12 cellular contexts compared by ENCODE assay signal in the genomic region with DNA sequence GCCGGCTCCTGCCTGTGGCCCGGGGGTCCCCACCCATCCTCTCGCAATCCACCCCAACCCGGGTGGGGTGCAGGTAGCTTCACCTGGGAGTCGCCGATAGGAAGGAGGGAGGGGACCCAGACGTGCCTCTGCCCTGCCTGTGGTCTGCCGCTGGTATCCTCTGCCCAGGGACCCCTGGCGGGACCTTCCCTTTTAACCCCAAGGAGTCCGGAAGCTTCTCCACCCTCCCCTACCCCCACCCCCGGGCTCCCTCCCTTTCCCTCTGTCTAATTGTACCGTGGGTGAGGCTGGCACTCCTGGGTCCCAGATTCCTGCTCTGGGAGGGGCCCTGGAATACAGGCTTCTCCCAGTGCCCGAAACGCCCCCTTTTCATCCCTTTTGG. TPM values are rescaled to one million over a fixed set of nuclear protein-coding genes. Genes with fewer than 3 reads are reported as not detected.
DNase-seq lines count a peak whose midpoint lies in the region; ATAC-seq, FAIRE-seq and TF ChIP-seq lines count a peak whose summit lies in the region.
"Had no signal": no experiment of that assay in that cellular context is flagged by ENCODE, and none has a peak within 500 bp of the region (broad histone marks: within the 10 kb centered on the region; RNA-seq: fewer than 3 reads in every experiment).

A gene with protein sequence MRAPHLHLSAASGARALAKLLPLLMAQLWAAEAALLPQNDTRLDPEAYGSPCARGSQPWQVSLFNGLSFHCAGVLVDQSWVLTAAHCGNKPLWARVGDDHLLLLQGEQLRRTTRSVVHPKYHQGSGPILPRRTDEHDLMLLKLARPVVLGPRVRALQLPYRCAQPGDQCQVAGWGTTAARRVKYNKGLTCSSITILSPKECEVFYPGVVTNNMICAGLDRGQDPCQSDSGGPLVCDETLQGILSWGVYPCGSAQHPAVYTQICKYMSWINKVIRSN (minus strand): TSS at position 166 of the 382 bp plus-strand sequence. CDS start 579 bp downstream, outside the sequence.

- H3K27me3 ChIP-seq in CD4-positive, alpha-beta memory T cell (ENCODE audit: insufficient read depth, low read length) = peaks cover 14% of the 10 kb centered on the region
- no peaks in the 10 kb centered on the region for H3K27me3 ChIP-seq in PC-9 (ENCODE audit: insufficient read depth, low read depth)
- H3K27me3 ChIP-seq in ovary = no peaks in the 10 kb centered on the region
- H3K27me3 ChIP-seq in small intestine (ENCODE audit: control insufficient read depth in 2 of 2, insufficient read depth in 2 of 2, low read length in 2 of 2) = peaks cover 9 to 12% of the 10 kb centered on the region in 2 donors
- H3K27me3 ChIP-seq in thyroid gland = peaks cover 28% of the 10 kb centered on the region
- H3K27me3 ChIP-seq: pancreas had no signal

- H3K27me3 Mint-ChIP-seq in CD4-positive, alpha-beta memory T cell = peaks cover 36 to 43% of the 10 kb centered on the region in 2 donors

- TF ChIP-seq POLR2A in ovary (IDR thresholded peaks at IDR 0.05) (no peak), thyroid gland (IDR thresholded peaks at IDR 0.05) (no peak)

- no peaks in the 10 kb centered on the region for H4K20me1 ChIP-seq in PC-9 (ENCODE audit: insufficient read depth)

- TF ChIP-seq EP300 in ovary (IDR thresholded peaks at IDR 0.05) = no peak

- H3K4me3 Mint-ChIP-seq in CD4-positive, alpha-beta memory T cell = peak within 1 kb of the TSS in 5 of 8 donors; percentile 15 to 81 (median 52)

- TF ChIP-seq CTCF in PC-9 (conservative IDR thresholded peaks at IDR 0.05) = no peak
- TF ChIP-seq CTCF in fibroblast of pulmonary artery (IDR thresholded peaks at IDR 0.05; ENCODE audit: low read length, missing control alignments) = no peak
- no peak for TF ChIP-seq CTCF in ovary (IDR thresholded peaks at IDR 0.05)
- no peak for TF ChIP-seq CTCF in thyroid gland (IDR thresholded peaks at IDR 0.05)

- H3K27ac Mint-ChIP-seq in CD4-positive, alpha-beta memory T cell = peak within 1 kb of the TSS in 1 of 7 donors; percentile 41

- no peak for FAIRE-seq in small intestine (lab: Jason Lieb, UNC)
- FAIRE-seq: pancreas had no signal

- no peak within 1 kb of the TSS for H3K4me3 ChIP-seq in CD4-positive, alpha-beta memory T cell (ENCODE audit: low read length in 2 of 2)
- peak within 1 kb of the TSS; percentile 79 for H3K4me3 ChIP-seq in PC-9
- peak within 1 kb of the TSS; percentile 32 for H3K4me3 ChIP-seq in fibroblast of pulmonary artery (replicated peaks; ENCODE audit: low read depth, low read length)
- peak within 1 kb of the TSS; percentile 45 for H3K4me3 ChIP-seq in ovary
- H3K4me3 ChIP-seq in small intestine (ENCODE audit: low read depth in 1 of 2, low read length in 2 of 2) = no peak within 1 kb of the TSS
- H3K4me3 ChIP-seq in thyroid gland (replicated peaks in 1 of 3) = no peak within 1 kb of the TSS

- no peaks in the 10 kb centered on the region for H3K9me3 ChIP-seq in CD4-positive, alpha-beta memory T cell (ENCODE audit: control insufficient read depth in 1 of 2, low read length in 2 of 2)
- no peaks in the 10 kb centered on the region for H3K9me3 ChIP-seq in PC-9 (ENCODE audit: insufficient read depth, low read depth)
- H3K9me3 ChIP-seq in ovary = no peaks in the 10 kb centered on the region
- H3K9me3 ChIP-seq in small intestine (ENCODE audit: control insufficient read depth, low read depth) = no peaks in the 10 kb centered on the region
- H3K9me3 ChIP-seq in thyroid gland = no peaks in the 10 kb centered on the region
- H3K9me3 ChIP-seq: adrenal gland, pancreas had no signal

- no peak for DNase-seq in CD4-positive, alpha-beta memory T cell
- DNase-seq in PC-9 (no peak), fibroblast of pulmonary artery (ENCODE audit: low read depth) (no peak), ovary (peak in 3 of 5 donors; percentile 54 to 65 (median 58)), small intestine (no peak), thyroid gland (no peak)
- DNase-seq: foreskin melanocyte had no signal

- intact Hi-C loops in CD4-positive, alpha-beta memory T cell (cut with micrococcal nuclease) = no loop called here
- intact Hi-C loops in PC-9 (cut with micrococcal nuclease; ENCODE audit: unreplicated experiment) = loop anchor here (5.0 to 10.0 kb wide), 3 partner anchors 148 to 315 kb away; no protein-coding TSS in a partner anchor
- intact Hi-C loops in ovary (cut with DNase I) = loop anchor here in 2 of 4 donors (5.0 kb wide), 2 partner anchors 87 to 158 kb away; no protein-coding TSS in a partner anchor
- intact Hi-C loops in thyroid gland (cut with DNase I) = no loop called here

- no peaks in the 10 kb centered on the region for H3K79me2 ChIP-seq in PC-9 (ENCODE audit: low read depth)

- H3K4me2 ChIP-seq in PC-9 = peak within 1 kb of the TSS; percentile 95

- no peaks in the 10 kb centered on the region for H3K36me3 ChIP-seq in CD4-positive, alpha-beta memory T cell (ENCODE audit: insufficient read depth, low read length)
- H3K36me3 ChIP-seq in PC-9 (ENCODE audit: low read depth) (no peaks in the 10 kb centered on the region), ovary (no peaks in the 10 kb centered on the region), small intestine (ENCODE audit: control insufficient read depth in 2 of 2, insufficient read depth in 2 of 2, low read length in 2 of 2) (no peaks in the 10 kb centered on the region), thyroid gland (no peaks in the 10 kb centered on the region)
- H3K36me3 ChIP-seq: adrenal gland, pancreas had no signal

- H3K27ac ChIP-seq in CD4-positive, alpha-beta memory T cell (ENCODE audit: low read depth, low read length) = no peak within 1 kb of the TSS
- H3K27ac ChIP-seq in PC-9 (peak within 1 kb of the TSS; percentile 81), ovary (peak within 1 kb of the TSS; percentile 77 to 94), small intestine (ENCODE audit: low read depth in 1 of 2, low read length in 1 of 2) (no peak within 1 kb of the TSS), thyroid gland (no peak within 1 kb of the TSS)
- H3K27ac ChIP-seq: adrenal gland, pancreas had no signal

- POLR2A ChIA-PET in CD4-positive, alpha-beta memory T cell (lab: Charles Lee; ENCODE audit: partially characterized antibody) = no interaction called here
- POLR2A ChIA-PET in PC-9 (lab: Charles Lee; ENCODE audit: unreplicated experiment) = interaction anchor here (0.6 to 1.9 kb wide), 6 partner anchors 17 to 71 kb away, joined by 4 to 23 read pairs (median 7); a partner anchor contains a TSS

- no peaks in the 10 kb centered on the region for H3K36me3 Mint-ChIP-seq in CD4-positive, alpha-beta memory T cell

- peaks cover 7 to 24% (median 11%) of the 10 kb centered on the region in 4 donors for H3K4me1 Mint-ChIP-seq in CD4-positive, alpha-beta memory T cell

- WGBS in ovary, 3 donors = 2% methylated on average over 14 of the region's 14 CpGs
- 3 to 4% (median 4%) methylated on average over 13 to 14 of the region's 14 CpGs for WGBS in small intestine, 3 donors
- WGBS in thyroid gland, 2 donors = 13 to 16% methylated on average over 7 to 13 of the region's 14 CpGs

- H3K4me1 ChIP-seq in CD4-positive, alpha-beta memory T cell (ENCODE audit: insufficient read depth, low read length) = no peaks in the 10 kb centered on the region
- H3K4me1 ChIP-seq in PC-9 (replicated peaks; ENCODE audit: insufficient read depth) (peaks cover 19% of the 10 kb centered on the region), ovary (ENCODE audit: insufficient read depth) (peaks cover 3% of the 10 kb centered on the region), small intestine (ENCODE audit: control insufficient read depth in 2 of 2, insufficient read depth in 1 of 2, low read depth in 1 of 2, low read length in 1 of 2) (no peaks in the 10 kb centered on the region), thyroid gland (peaks cover 5 to 20% of the 10 kb centered on the region in 2 donors)

- H2AFZ ChIP-seq in PC-9 = peak within 1 kb of the TSS; percentile 90

- no peaks in the 10 kb centered on the region for H3K9me2 ChIP-seq in PC-9 (ENCODE audit: insufficient read depth)

- BruUV-seq in PC-9 (replicated peaks; lab: Mats Ljungman, UMichigan) = no TSS peak

- ATAC-seq in HG03045 (IDR thresholded peaks at IDR 0.05; ENCODE audit: unreplicated experiment) (no peak), GM21367 (IDR thresholded peaks at IDR 0.05; ENCODE audit: unreplicated experiment) (no peak)

- CTCF ChIA-PET in CD4-positive, alpha-beta memory T cell (lab: Charles Lee; ENCODE audit: partially characterized antibody) = no interaction called here
- CTCF ChIA-PET in PC-9 (lab: Charles Lee) = interaction anchor here (0.6 kb wide), 1 partner anchor 99 kb away, joined by 6 read pairs; no protein-coding TSS in a partner anchor

- peaks cover 0 to 7% (median 0%) of the 10 kb centered on the region in 8 donors for H3K9me3 Mint-ChIP-seq in CD4-positive, alpha-beta memory T cell

- peaks cover 38% of the 10 kb centered on the region for H3F3A ChIP-seq in PC-9 (ENCODE audit: insufficient read depth, low read depth)

RNA-seq across cellular contexts. Expression of the gene that starts here (rescaled TPM):
- total RNA-seq in CD4-positive, alpha-beta memory T cell = not detected
- not detected for polyA plus RNA-seq in CD4-positive, alpha-beta memory T cell
- total RNA-seq in PC-9 (2021) (28.0 and 28.9 TPM in 2 replicates), ovary (10 to 100 TPM; 14.7 to 59.1 (median 19.5) TPM), thyroid gland (under 1 TPM in 1 of 4 donors, not detected in 3; 0.63 TPM)
- polyA plus RNA-seq in ovary (10 to 100 TPM in 1 of 2 donors, 1 to 10 TPM in 1; 6.9 to 15.7 TPM), small intestine (1 to 10 TPM in 1 of 3 donors, under 1 TPM in 1, not detected in 1; 0.81 to 1.7 TPM)
- total RNA-seq: LHCN-M2 had no signal

Comparison
In these comparisons a context has a peak if more than half of its experiments do, and no peak if none do; other contexts are left out.
1. RNA of the gene that starts here (total RNA-seq): 28.0 to 28.9 TPM in PC-9 and 14.7 to 59.1 TPM in ovary; 0.63 TPM in thyroid gland and not detected in CD4-positive, alpha-beta memory T cell; every median in the first group is over 4 times any median in the second.
2. DNase-seq: peak in ovary (3 of 5); none in CD4-positive, alpha-beta memory T cell (0 of 5), PC-9 (0 of 2), fibroblast of pulmonary artery (single experiment), small intestine (single experiment) and thyroid gland (0 of 2).
3. H3K27ac ChIP-seq: peak in PC-9 (single experiment) and ovary (2 of 2); none in CD4-positive, alpha-beta memory T cell (single experiment), small intestine (0 of 2) and thyroid gland (0 of 3).
4. H3K4me3 ChIP-seq: peak in PC-9 (single experiment), fibroblast of pulmonary artery (single experiment) and ovary (single experiment); none in CD4-positive, alpha-beta memory T cell (0 of 2), small intestine (0 of 2) and thyroid gland (0 of 3).